ENCODE assay signal across 19 cellular contexts in the genomic region with DNA sequence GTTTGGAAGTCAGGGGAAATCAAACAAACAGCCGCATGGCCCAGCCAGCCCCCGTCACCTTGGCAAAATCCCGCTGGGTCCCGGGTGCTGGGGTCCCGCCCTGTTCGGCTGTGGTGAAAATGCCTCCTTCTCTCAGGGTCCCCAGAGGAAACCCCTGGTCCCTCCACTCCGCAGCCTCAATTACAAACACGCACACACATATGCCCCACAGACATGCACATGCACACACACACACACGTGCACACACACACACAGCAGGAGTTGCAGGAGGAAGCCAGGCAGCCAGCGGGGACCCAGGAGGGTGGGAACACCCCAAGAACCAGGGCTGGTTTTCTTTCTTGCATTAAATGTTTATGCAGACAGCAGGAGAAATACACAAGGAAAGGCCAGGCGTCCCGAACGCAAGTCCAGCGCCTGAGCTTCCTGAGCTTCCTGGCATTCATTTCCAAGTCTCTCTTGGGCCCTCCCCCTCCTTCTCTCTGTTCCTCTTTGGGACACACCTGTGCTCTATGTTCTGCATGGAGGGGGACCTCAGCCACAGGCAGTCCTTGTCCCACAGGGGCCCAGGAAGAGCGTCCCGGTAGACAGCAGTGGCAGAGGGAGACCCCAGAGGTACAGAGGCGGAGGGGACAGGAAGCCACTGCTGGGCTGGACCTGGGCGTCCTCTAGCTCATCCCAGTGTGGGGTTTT.
DNase-seq lines count a peak whose midpoint lies in the region; ATAC-seq, FAIRE-seq and TF ChIP-seq lines count a peak whose summit lies in the region.
"Had no signal": no experiment of that assay in that cellular context is flagged by ENCODE, and none has a peak within 500 bp of the region (broad histone marks: within the 10 kb centered on the region; RNA-seq: fewer than 3 reads in every experiment).

No MANE protein-coding gene starts in this region.

- peak; percentile 28 for ATAC-seq in HepG2
- no peak for ATAC-seq in GM23338
- no peak for ATAC-seq in activated CD8-positive, alpha-beta memory T cell treated with anti-CD3 and anti-CD28 coated beads, Interleukin-2, amount 10 ng/mL, durations not matched to agents 7 days and 5 days
- ATAC-seq: pancreas had no signal

- H3K27me3 ChIP-seq in BLaER1, result no peaks in the 10 kb centered on the region
- H3K27me3 ChIP-seq in HepG2 (ENCODE audit: control insufficient read depth in 1 of 2, insufficient read depth in 2 of 2, low read length in 2 of 2), result peaks cover 18 to 47% of the 10 kb centered on the region in 2 experiments
- peaks cover 7% of the 10 kb centered on the region; the same call in 1 of the 2 replicates for H3K27me3 ChIP-seq in GM23338 (ENCODE audit: insufficient read depth)
- H3K27me3 ChIP-seq: dorsolateral prefrontal cortex, heart left ventricle, MG63, pancreas had no signal

- H3K9me3 ChIP-seq in BLaER1 (no peaks in the 10 kb centered on the region), SK-N-MC (ENCODE audit: low read depth, low read length) (no peaks in the 10 kb centered on the region), HepG2 (ENCODE audit: low read length) (no peaks in the 10 kb centered on the region)
- H3K9me3 ChIP-seq: heart left ventricle, MG63, pancreas had no signal

- no peaks in the 10 kb centered on the region for H3K36me3 Mint-ChIP-seq in GM23338 (ENCODE audit: low read depth)
- H3K36me3 Mint-ChIP-seq in activated CD8-positive, alpha-beta memory T cell treated with anti-CD3 and anti-CD28 coated beads, Interleukin-2, amount 10 ng/mL, durations not matched to agents 7 days and 5 days, result no peaks in the 10 kb centered on the region
- H3K36me3 Mint-ChIP-seq: CD4-positive, alpha-beta memory T cell had no signal

- H3K36me3 ChIP-seq in BLaER1 (no peaks in the 10 kb centered on the region), SK-N-MC (ENCODE audit: insufficient read depth, low read length) (no peaks in the 10 kb centered on the region), HepG2 (replicated peaks in 1 of 2; ENCODE audit: control insufficient read depth in 1 of 2, insufficient read depth in 2 of 2, low read length in 2 of 2) (no peaks in the 10 kb centered on the region), GM23338 (ENCODE audit: insufficient read depth) (no peaks in the 10 kb centered on the region)
- H3K36me3 ChIP-seq: heart left ventricle, MG63, pancreas had no signal

- H4K20me1 ChIP-seq in BLaER1, result no peaks in the 10 kb centered on the region
- no peaks in the 10 kb centered on the region for H4K20me1 ChIP-seq in HepG2 (ENCODE audit: insufficient read depth, low read length)
- no peaks in the 10 kb centered on the region for H4K20me1 ChIP-seq in GM23338 (replicated peaks; ENCODE audit: insufficient read depth)

- FAIRE-seq in HepG2 (lab: Jason Lieb, UNC), result no peak
- FAIRE-seq: pancreas had no signal

- no peaks in the 10 kb centered on the region for H3F3A ChIP-seq in GM23338 (replicated peaks; ENCODE audit: low read depth)

- H3K27ac Mint-ChIP-seq in GM23338, result no peak overlapping the region; the same call in 1 of the 2 replicates
- H3K27ac Mint-ChIP-seq in activated CD8-positive, alpha-beta memory T cell treated with anti-CD3 and anti-CD28 coated beads, Interleukin-2, amount 10 ng/mL, durations not matched to agents 7 days and 5 days, result no peak overlapping the region

- H3K9ac ChIP-seq in BLaER1 (peak overlapping the region; percentile 65; the same call in 1 of the 2 replicates), SK-N-MC (ENCODE audit: insufficient read length) (peak overlapping the region; percentile 19), HepG2 (ENCODE audit: insufficient read depth, low read depth, low read length) (no peak overlapping the region)

- intact Hi-C loops in HepG2 (cut with micrococcal nuclease; ENCODE audit: unreplicated experiment) (no loop called here), posterior vena cava (cut with DNase I) (no loop called here)

- no TSS peak for BruUV-seq in HepG2 (replicated peaks; lab: Mats Ljungman, UMichigan)

- H3K9me3 Mint-ChIP-seq in GM23338, result no peaks in the 10 kb centered on the region
- H3K9me3 Mint-ChIP-seq in activated CD8-positive, alpha-beta memory T cell treated with anti-CD3 and anti-CD28 coated beads, Interleukin-2, amount 10 ng/mL, durations not matched to agents 7 days and 5 days (ENCODE audit: low read depth), result no peaks in the 10 kb centered on the region
- H3K9me3 Mint-ChIP-seq: CD4-positive, alpha-beta memory T cell had no signal

- in situ Hi-C loops in HepG2 (cut with HindIII; ENCODE audit: extremely low pct_ligation_motif_present, low pct_unique_long_range_greater_than_20kb) (no loop called here), ACHN (cut with HindIII; ENCODE audit: low pct_ligation_motif_present, low pct_unique_long_range_greater_than_20kb, low sequenced_read_pairs) (no loop called here)

- WGBS in HepG2 (ENCODE audit: low lambda C conversion rate), result 41% methylated on average over 17 of the region's 18 CpGs

- TF ChIP-seq POLR2A in HepG2 (IDR thresholded peaks at IDR 0.05; ENCODE audit: insufficient read depth in 1 of 2, low read depth in 2 of 2, low read length in 2 of 2), result no peak

- H3K27me3 Mint-ChIP-seq in GM23338 (ENCODE audit: insufficient read depth, low read depth, poor library complexity), result peaks cover 13% of the 10 kb centered on the region
- no peaks in the 10 kb centered on the region for H3K27me3 Mint-ChIP-seq in activated CD8-positive, alpha-beta memory T cell treated with anti-CD3 and anti-CD28 coated beads, Interleukin-2, amount 10 ng/mL, durations not matched to agents 7 days and 5 days
- H3K27me3 Mint-ChIP-seq: CD4-positive, alpha-beta memory T cell had no signal

- peak overlapping the region; percentile 59 for H3K27ac ChIP-seq in BLaER1
- peak overlapping the region; percentile 84 for H3K27ac ChIP-seq in SK-N-MC
- H3K27ac ChIP-seq in HepG2 (ENCODE audit: extremely low read length, insufficient read depth, low read length), result no peak overlapping the region
- no peak overlapping the region for H3K27ac ChIP-seq in GM23338 (ENCODE audit: low read depth)
- H3K27ac ChIP-seq: pancreas had no signal

- TF ChIP-seq CTCF in HepG2 (CRISPR knock-in tag; IDR thresholded peaks at IDR 0.05) (no peak), GM23338 (conservative IDR thresholded peaks at IDR 0.05; ENCODE audit: low read depth in 2 of 2) (no peak)

- H3K4me3 ChIP-seq in BLaER1 (no peak overlapping the region), SK-N-MC (peak overlapping the region; percentile 62), HepG2 (replicated peaks in 1 of 3; ENCODE audit: insufficient read depth in 1 of 3, low read depth in 2 of 3, low read length in 3 of 3) (peak overlapping the region in 1 of 3 experiments; percentile 16; a peak in 1 of 6 replicates), GM23338 (no peak overlapping the region)
- H3K4me3 ChIP-seq: dorsolateral prefrontal cortex, heart left ventricle, MG63, pancreas had no signal

- H3K79me2 ChIP-seq in HepG2 (ENCODE audit: insufficient read depth, low read length), result no peaks in the 10 kb centered on the region
- no peaks in the 10 kb centered on the region for H3K79me2 ChIP-seq in GM23338 (replicated peaks; ENCODE audit: insufficient read depth)

- H3K4me1 Mint-ChIP-seq in GM23338, result peaks cover 29% of the 10 kb centered on the region
- H3K4me1 Mint-ChIP-seq in activated CD8-positive, alpha-beta memory T cell treated with anti-CD3 and anti-CD28 coated beads, Interleukin-2, amount 10 ng/mL, durations not matched to agents 7 days and 5 days, result no peaks in the 10 kb centered on the region
- H3K4me1 Mint-ChIP-seq: CD4-positive, alpha-beta memory T cell had no signal

- no peak for TF ChIP-seq EP300 in HepG2 (IDR thresholded peaks at IDR 0.05; ENCODE audit: low read depth in 2 of 2, low read length in 2 of 2)
- no peak for TF ChIP-seq EP300 in HepG2 (CRISPR knock-in tag; IDR thresholded peaks at IDR 0.05; ENCODE audit: borderline replicate concordance)

- H3K4me3 Mint-ChIP-seq in GM23338, result no peak overlapping the region
- no peak overlapping the region for H3K4me3 Mint-ChIP-seq in activated CD8-positive, alpha-beta memory T cell treated with anti-CD3 and anti-CD28 coated beads, Interleukin-2, amount 10 ng/mL, durations not matched to agents 7 days and 5 days
- H3K4me3 Mint-ChIP-seq: CD4-positive, alpha-beta memory T cell had no signal

- TF ChIP-seq RAD21 in HepG2 (CRISPR knock-in tag; IDR thresholded peaks at IDR 0.05), result no peak

- DNase-seq in SK-N-MC (ENCODE audit: low read depth, low spot score), result no peak
- DNase-seq in HepG2 (ENCODE audit: low spot score), result no peak
- peak; percentile 59 for DNase-seq in posterior vena cava (ENCODE audit: low spot score)
- DNase-seq in GM23338 (ENCODE audit: low spot score), result no peak
- no peak for DNase-seq in ACHN
- no peak for DNase-seq in activated CD8-positive, alpha-beta memory T cell treated with anti-CD3 and anti-CD28 coated beads, Interleukin-2, amount 10 ng/mL, durations not matched to agents 7 days and 5 days
- DNase-seq: activated CD4-positive, alpha-beta T cell treated with anti-CD3 and anti-CD28 coated beads, Interleukin-2, amount 50 U/mL, for 48 hours; activated CD4-positive, CD25-positive, alpha-beta regulatory T cell; activated effector memory CD4-positive, alpha-beta T cell treated with anti-CD3 and anti-CD28 coated beads, Interleukin-2, amount 50 U/mL, for 16 hours; mammary epithelial cell; MG63; NCI-H1436 treated with DMSO at 0.1 percent for 48 hours; NCI-H510A treated with DMSO at 0.1 percent for 48 hours; T-helper 9 cell had no signal

- POLR2A ChIA-PET in HepG2 (lab: Yijun Ruan, JAX), result no interaction called here

- H3K4me1 ChIP-seq in BLaER1 (peaks cover 68% of the 10 kb centered on the region), HepG2 (ENCODE audit: insufficient read depth, low read length) (peaks cover 49% of the 10 kb centered on the region), GM23338 (ENCODE audit: insufficient read depth) (peaks cover 5% of the 10 kb centered on the region; the same call in 1 of the 2 replicates)
- H3K4me1 ChIP-seq: pancreas had no signal

- H3K4me2 ChIP-seq in BLaER1 (peak overlapping the region; percentile 90), HepG2 (ENCODE audit: low read depth, low read length) (peak overlapping the region; percentile 38), GM23338 (no peak overlapping the region)

- CTCF ChIA-PET in HepG2 (lab: Yijun Ruan, JAX; ENCODE audit: low intra/inter-chr PET ratio, low total read pairs), result no interaction called here
- CTCF ChIA-PET in activated CD8-positive, alpha-beta memory T cell treated with anti-CD3 and anti-CD28 coated beads, Interleukin-2, amount 10 ng/mL, durations not matched to agents 7 days and 5 days (lab: Charles Lee), result interaction anchor here (1.7 kb wide), 1 partner anchor 16 kb away, joined by 5 read pairs; no protein-coding TSS in a partner anchor

- H2AFZ ChIP-seq in HepG2 (ENCODE audit: low read length), result no peak overlapping the region
- no peak overlapping the region; the same call in 1 of the 2 replicates for H2AFZ ChIP-seq in GM23338

- H3K9me2 ChIP-seq in GM23338 (ENCODE audit: insufficient read depth), result peaks cover 15% of the 10 kb centered on the region; the same call in 1 of the 2 replicates

TF ChIP-seq in HepG2, 621 proteins besides CTCF, POLR2A, EP300 and RAD21 (continues in another document):
- no peak for TF ChIP-seq SP4 (CRISPR knock-in tag; IDR thresholded peaks at IDR 0.05)

TF ChIP-seq in GM23338, 12 proteins besides CTCF, POLR2A, EP300 and RAD21:
- TF ChIP-seq STAT1 (IDR thresholded peaks at IDR 0.05; ENCODE audit: unreplicated experiment), result no peak

Comparison
In these comparisons a context has a peak if more than half of its experiments do, and no peak if none do; other contexts are left out.
1. H3K27ac ChIP-seq: peak in BLaER1 (single experiment) and SK-N-MC (single experiment); none in HepG2 (single experiment) and GM23338 (single experiment).